ENCODE assay signal across 1 cellular context in genomic region chr7:156547884-156548561, GRCh38.
TF ChIP-seq lines count a peak whose summit lies in the region.

No MANE protein-coding gene starts in this region.

TF ChIP-seq in GM23338, 12 proteins besides CTCF, POLR2A, EP300 and RAD21 (continued from another document):
- TF ChIP-seq ZNF462 (CRISPR knock-in tag; IDR thresholded peaks at IDR 0.05) (no peak), CREB1 (CRISPR knock-in tag; IDR thresholded peaks at IDR 0.05; ENCODE audit: low read depth) (no peak), EZH2phosphoT487 (IDR thresholded peaks at IDR 0.05; ENCODE audit: unreplicated experiment) (no peak)
TF ChIP-seq in GM23338: peak in this region for 0.
